ENCODE assay signal across 19 cellular contexts in the genomic region with DNA sequence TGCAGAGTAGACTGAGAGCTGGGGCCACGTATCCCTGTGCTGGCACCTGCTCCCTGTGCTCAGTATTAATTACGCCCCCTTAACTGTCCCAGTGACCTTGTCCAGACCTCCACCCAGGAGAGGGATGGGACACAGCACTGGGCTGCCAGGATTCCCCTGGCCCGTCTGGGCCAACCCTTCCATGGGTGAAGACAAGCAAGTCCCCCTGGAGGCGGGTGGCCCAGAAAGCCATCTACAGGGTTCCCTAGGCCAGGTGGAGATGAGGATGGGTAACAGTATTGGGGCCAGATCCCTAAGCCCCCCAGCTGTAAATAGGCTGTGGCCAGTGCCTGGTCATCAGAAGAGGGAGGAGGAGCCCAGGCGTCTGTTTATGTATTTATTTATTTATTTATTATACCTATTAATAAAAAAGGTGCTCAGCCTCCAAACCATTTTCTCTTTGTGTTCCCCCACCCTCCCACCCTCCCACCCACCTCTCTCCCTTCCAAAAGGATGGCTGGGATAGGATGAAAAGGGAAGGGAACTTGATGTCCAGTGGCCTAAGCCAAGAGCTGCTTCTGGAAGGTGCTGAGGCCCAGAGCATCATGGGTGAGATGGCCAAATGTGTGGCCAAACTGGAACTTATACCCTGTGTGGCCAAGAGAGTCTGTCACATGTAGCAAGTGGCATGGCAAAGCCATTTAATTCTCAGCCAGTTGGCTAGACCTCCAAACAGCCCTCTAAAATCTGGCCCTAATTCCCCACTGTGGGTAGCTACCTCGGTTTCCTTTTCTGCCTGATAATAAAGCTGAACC. TPM values are rescaled to one million over a fixed set of nuclear protein-coding genes. Genes with fewer than 3 reads are reported as not detected.
DNase-seq lines count a peak whose midpoint lies in the region; ATAC-seq, FAIRE-seq and TF ChIP-seq lines count a peak whose summit lies in the region.
"Had no signal": no experiment of that assay in that cellular context is flagged by ENCODE, and none has a peak within 500 bp of the region (broad histone marks: within the 10 kb centered on the region; RNA-seq: fewer than 3 reads in every experiment).

No MANE protein-coding gene starts in this region.

- FAIRE-seq in D721Med (lab: Jason Lieb, UNC): no peak
- FAIRE-seq: A549, GM12891, GM18507 had no signal

- H3K9me3 ChIP-seq in adrenal gland (replicated peaks in 1 of 3) (no peaks in the 10 kb centered on the region), neural cell (ENCODE audit: low read length) (no peaks in the 10 kb centered on the region), H9 (ENCODE audit: control insufficient read depth, low read depth, low read length) (no peaks in the 10 kb centered on the region)
- H3K9me3 ChIP-seq: A549 had no signal

- H3F3A ChIP-seq in neural cell (ENCODE audit: insufficient read depth, low read length, poor library complexity, severe bottlenecking): no peaks in the 10 kb centered on the region

- H3K36me3 ChIP-seq in adrenal gland (replicated peaks in 1 of 2) (peaks cover 0 to 42% of the 10 kb centered on the region in 2 donors), neural cell (ENCODE audit: insufficient read depth, low read length) (no peaks in the 10 kb centered on the region)

- no peak overlapping the region for H3K9ac ChIP-seq in neural cell (ENCODE audit: low read length)
- H3K9ac ChIP-seq in H9 (ENCODE audit: extremely low read depth, insufficient read length, low read length): no peak overlapping the region

- H4K5ac ChIP-seq in H9 (ENCODE audit: insufficient read length, low read depth, low read length): no peak overlapping the region

- no peak overlapping the region for H2BK15ac ChIP-seq in H9 (ENCODE audit: low read depth, low read length)

- H3K9me2 ChIP-seq in neural cell (ENCODE audit: insufficient read depth, low read length): no peaks in the 10 kb centered on the region

- TF ChIP-seq EP300 in neural cell (conservative IDR thresholded peaks at IDR 0.05; ENCODE audit: poor library complexity, severe bottlenecking): no peak

- no peak overlapping the region for H4K8ac ChIP-seq in H9 (replicated peaks; ENCODE audit: insufficient read length, low read depth, low read length)

- H3K79me2 ChIP-seq in neural cell (replicated peaks; ENCODE audit: insufficient read depth, low read length) (no peaks in the 10 kb centered on the region), H9 (ENCODE audit: insufficient read depth, low read length) (no peaks in the 10 kb centered on the region)

- no peak for TF ChIP-seq POLR2A in adrenal gland (IDR thresholded peaks at IDR 0.05)

- H4K20me1 ChIP-seq in neural cell (ENCODE audit: insufficient read depth) (no peaks in the 10 kb centered on the region), H9 (ENCODE audit: control insufficient read depth, insufficient read depth, insufficient read length) (no peaks in the 10 kb centered on the region)

- TF ChIP-seq CTCF in adrenal gland (IDR thresholded peaks at IDR 0.05): no peak
- no peak for TF ChIP-seq CTCF in neural cell (IDR thresholded peaks at IDR 0.05; ENCODE audit: poor library complexity, severe bottlenecking)
- TF ChIP-seq CTCF in D721Med (IDR thresholded peaks at IDR 0.05; ENCODE audit: insufficient read depth, missing control alignments): no peak
- no peak for TF ChIP-seq CTCF in H9 (conservative IDR thresholded peaks at IDR 0.05)

- H3T11ph ChIP-seq in H9 (ENCODE audit: low read length): no peak overlapping the region

- no peaks in the 10 kb centered on the region for H3K23me2 ChIP-seq in H9 (ENCODE audit: insufficient read length, low read depth, low read length, poor library complexity, severe bottlenecking)

- H2BK5ac ChIP-seq in H9 (ENCODE audit: insufficient read length, low read length): no peak overlapping the region

- H3K4me3 ChIP-seq in adrenal gland (no peak overlapping the region), neural cell (ENCODE audit: low read length) (no peak overlapping the region)
- H3K4me3 ChIP-seq: A549, GM23338 had no signal

- no peaks in the 10 kb centered on the region for H3K9me3 Mint-ChIP-seq in stimulated activated effector memory CD8-positive, alpha-beta T cell treated with anti-CD3 and anti-CD28 coated beads, Interleukin-12 subunit alpha, Interleukin-12 subunit beta, amount 100 ng/mL, for 72 hours
- no peaks in the 10 kb centered on the region for H3K9me3 Mint-ChIP-seq in H9
- H3K9me3 Mint-ChIP-seq: GM23338 had no signal

- H3K4me1 ChIP-seq in adrenal gland (replicated peaks in 1 of 2) (peaks cover 31 to 57% of the 10 kb centered on the region in 2 donors), H9 (ENCODE audit: insufficient read depth, low read length) (no peaks in the 10 kb centered on the region)
- H3K4me1 ChIP-seq: A549 had no signal

- no peak overlapping the region for H3K23ac ChIP-seq in H9 (ENCODE audit: insufficient read length, low read depth, low read length)

- no peaks in the 10 kb centered on the region for H3K79me1 ChIP-seq in H9 (ENCODE audit: insufficient read depth, low read depth, low read length, poor library complexity, severe bottlenecking)

- H2BK12ac ChIP-seq in H9 (ENCODE audit: insufficient read length, low read depth, low read length): no peak overlapping the region

- no peak overlapping the region for H2BK20ac ChIP-seq in H9 (ENCODE audit: low read depth, low read length, poor library complexity, severe bottlenecking)

- intact Hi-C loops in adrenal gland (cut with DNase I): no loop called here

- H2AK5ac ChIP-seq in H9 (ENCODE audit: insufficient read length, low read length): no peak overlapping the region

- WGBS in adrenal gland, 4 donors: 48 to 81% (median 58%) methylated on average over 3 to 6 of the region's 6 CpGs
- no CpG with 5 or more reads among the region's 6 CpGs for WGBS in H9 (ENCODE audit: extremely low coverage, insufficient read length, low lambda C conversion rate)

- no peak overlapping the region for H3K4ac ChIP-seq in H9 (ENCODE audit: low read depth, low read length)

- no peak for ATAC-seq in stimulated activated effector memory CD8-positive, alpha-beta T cell treated with anti-CD3 and anti-CD28 coated beads, Interleukin-12 subunit alpha, Interleukin-12 subunit beta, amount 100 ng/mL, for 72 hours
- no peak for ATAC-seq in HG02884 (IDR thresholded peaks at IDR 0.05; ENCODE audit: unreplicated experiment)
- ATAC-seq: GM23338 had no signal

- H3K27me3 Mint-ChIP-seq in H9 (ENCODE audit: low read depth): no peaks in the 10 kb centered on the region

- H3K18ac ChIP-seq in H9 (ENCODE audit: insufficient read length, low read depth, low read length): no peak overlapping the region

- no peak for TF ChIP-seq RAD21 in neural cell (conservative IDR thresholded peaks at IDR 0.05)

- DNase-seq in adrenal gland (no peak), caudate nucleus (lab: John Stamatoyannopoulos, UW) (no peak), D721Med (ENCODE audit: insufficient read length, low spot score) (no peak), H9 (no peak)
- DNase-seq in stimulated activated effector memory CD8-positive, alpha-beta T cell treated with anti-CD3 and anti-CD28 coated beads, Interleukin-12 subunit alpha, Interleukin-12 subunit beta, amount 100 ng/mL, for 72 hours (ENCODE audit: low spot score in 2 of 2): no peak
- DNase-seq: DND-41; GDM1; KBM-7; NCI-H1436; NCI-H2029; NCI-H2171 treated with DMSO at 0.1 percent for 48 hours; NCI-H446 treated with DMSO at 0.1 percent for 48 hours; NK-92 treated with Interleukin-12 subunit alpha and Interleukin-12 subunit beta, amount 100 ng/mL, for 24 hours had no signal

- no peaks in the 10 kb centered on the region for H3K36me3 Mint-ChIP-seq in stimulated activated effector memory CD8-positive, alpha-beta T cell treated with anti-CD3 and anti-CD28 coated beads, Interleukin-12 subunit alpha, Interleukin-12 subunit beta, amount 100 ng/mL, for 72 hours
- peaks cover 0 to 5% (median 0%) of the 10 kb centered on the region in 3 experiments; a peak in 3 of 7 replicates for H3K36me3 Mint-ChIP-seq in H9 (ENCODE audit: insufficient read depth in 1 of 3, low read depth in 3 of 3)

- H3K27me3 ChIP-seq in adrenal gland: no peaks in the 10 kb centered on the region
- no peaks in the 10 kb centered on the region for H3K27me3 ChIP-seq in neural cell (ENCODE audit: insufficient read depth, low read depth, low read length)
- H3K27me3 ChIP-seq in H9 (ENCODE audit: insufficient read depth, low read length): no peaks in the 10 kb centered on the region

- H3K27ac Mint-ChIP-seq in stimulated activated effector memory CD8-positive, alpha-beta T cell treated with anti-CD3 and anti-CD28 coated beads, Interleukin-12 subunit alpha, Interleukin-12 subunit beta, amount 100 ng/mL, for 72 hours: peak overlapping the region; percentile 21
- 0 out of 7 replicates have a peak overlapping the region, but pooled peaks of 1 of the 3 experiments have one; percentile 49 for H3K27ac Mint-ChIP-seq in H9
- H3K27ac Mint-ChIP-seq: GM23338 had no signal

- H2AFZ ChIP-seq in neural cell (ENCODE audit: low read depth, low read length): no peak overlapping the region
- H2AFZ ChIP-seq in H9 (ENCODE audit: low read length): no peak overlapping the region
- H2AFZ ChIP-seq: GM23338 had no signal

- H3K4me2 ChIP-seq in neural cell (ENCODE audit: low read length) (no peak overlapping the region), H9 (ENCODE audit: insufficient read depth, insufficient read length, low read length) (no peak overlapping the region)
- H3K4me2 ChIP-seq: A549, GM23338 had no signal

- H4K91ac ChIP-seq in H9 (ENCODE audit: insufficient read length, low read depth, low read length): no peak overlapping the region

- no peak overlapping the region for H2BK120ac ChIP-seq in H9 (ENCODE audit: low read depth, low read length, poor library complexity, severe bottlenecking)

- H3K4me1 Mint-ChIP-seq in stimulated activated effector memory CD8-positive, alpha-beta T cell treated with anti-CD3 and anti-CD28 coated beads, Interleukin-12 subunit alpha, Interleukin-12 subunit beta, amount 100 ng/mL, for 72 hours: peaks cover 21% of the 10 kb centered on the region
- peaks cover 8 to 16% of the 10 kb centered on the region in 2 experiments for H3K4me1 Mint-ChIP-seq in H9

- peak overlapping the region; percentile 13 to 92 (median 17) for H3K27ac ChIP-seq in adrenal gland
- H3K27ac ChIP-seq in caudate nucleus (ENCODE audit: low read depth, low read length): peak overlapping the region; percentile 28
- H3K27ac ChIP-seq in neural cell (ENCODE audit: low read length): no peak overlapping the region
- no peak overlapping the region for H3K27ac ChIP-seq in H9 (ENCODE audit: insufficient read length, low read depth, low read length)
- H3K27ac ChIP-seq: A549 had no signal

- no peak overlapping the region for H3K56ac ChIP-seq in H9 (ENCODE audit: insufficient read length, low read depth, low read length)

- H3K14ac ChIP-seq in H9 (ENCODE audit: insufficient read depth, low read length): no peak overlapping the region

- H3K4me3 Mint-ChIP-seq in stimulated activated effector memory CD8-positive, alpha-beta T cell treated with anti-CD3 and anti-CD28 coated beads, Interleukin-12 subunit alpha, Interleukin-12 subunit beta, amount 100 ng/mL, for 72 hours: no peak overlapping the region
- no peak overlapping the region for H3K4me3 Mint-ChIP-seq in H9
- H3K4me3 Mint-ChIP-seq: GM23338 had no signal

RNA-seq across cellular contexts. Expression of a gene that starts 43.4 kb away (rescaled TPM):
- total RNA-seq in adrenal gland (100 to 1,000 TPM in 1 of 8 donors, 10 to 100 TPM in 7; 25.9 to 189 (median 55.7) TPM), H9 (2021) (28.1 and 28.6 TPM in 2 replicates)
- polyA plus RNA-seq in adrenal gland (100 to 1,000 TPM in 2 of 3 donors, 10 to 100 TPM in 1; 68.6 to 159 (median 152) TPM), neural cell (37.9 and 44.3 TPM in 2 replicates)
- polyA minus RNA-seq in neural cell: 32.1 and 32.2 TPM in 2 replicates

RNA-seq across cellular contexts. Expression of a gene that starts 56.5 kb away (rescaled TPM):
- 1 to 10 TPM in 7 of 8 donors, under 1 TPM in 1; 0.69 to 8.0 (median 4.3) TPM for total RNA-seq in adrenal gland
- polyA plus RNA-seq in adrenal gland: 10 to 100 TPM in 1 of 3 donors, 1 to 10 TPM in 2; 1.3 to 18.5 (median 7.4) TPM
- polyA plus RNA-seq in neural cell: not detected in 2 replicates
- polyA minus RNA-seq in neural cell: not detected in 2 replicates
- total RNA-seq in H9 (2021): 3.3 and 3.9 TPM in 2 replicates

Comparison
In these comparisons a context has a peak if more than half of its experiments do, and no peak if none do; other contexts are left out.
1. H3K27ac ChIP-seq: peak in adrenal gland (5 of 5) and caudate nucleus (single experiment); none in neural cell (single experiment) and H9 (single experiment).